ENCODE assay signal across 1 cellular context in the genomic region with DNA sequence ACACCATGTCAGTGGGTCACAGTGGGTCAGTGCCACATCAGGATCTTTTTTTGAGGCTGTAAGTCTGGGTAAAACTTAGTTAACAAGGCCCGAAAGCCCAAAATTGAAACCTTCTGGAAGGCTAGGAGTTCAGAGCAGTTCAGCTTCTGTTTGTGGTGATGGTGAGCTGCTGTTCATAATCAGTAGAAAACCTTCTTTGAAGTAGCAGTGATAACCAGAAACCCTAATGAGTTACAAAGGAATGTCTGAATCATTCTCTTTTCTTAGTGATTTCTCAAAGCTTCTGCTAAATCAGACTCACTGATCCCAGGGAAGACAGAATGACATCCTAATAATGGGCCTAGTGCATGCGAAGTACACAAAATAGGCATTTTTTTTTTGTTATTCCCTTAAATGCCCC.
TF ChIP-seq lines count a peak whose summit lies in the region.

No MANE protein-coding gene starts in this region.

TF ChIP-seq in K562, 482 proteins besides CTCF, POLR2A, EP300 and RAD21:
- peak in 1 of 2 experiments; percentile 12; a peak in 1 of 4 replicates for TF ChIP-seq KDM1A (IDR thresholded peaks at IDR 0.05)
- TF ChIP-seq CBFA2T3 (IDR thresholded peaks at IDR 0.05), result peak; percentile 13; the same call in 1 of the 2 replicates
- no peak for TF ChIP-seq BHLHE40 (IDR thresholded peaks at IDR 0.05; ENCODE audit: low read length)
